Comparison of ENCODE assay signal across 1 cellular context in the genomic region with DNA sequence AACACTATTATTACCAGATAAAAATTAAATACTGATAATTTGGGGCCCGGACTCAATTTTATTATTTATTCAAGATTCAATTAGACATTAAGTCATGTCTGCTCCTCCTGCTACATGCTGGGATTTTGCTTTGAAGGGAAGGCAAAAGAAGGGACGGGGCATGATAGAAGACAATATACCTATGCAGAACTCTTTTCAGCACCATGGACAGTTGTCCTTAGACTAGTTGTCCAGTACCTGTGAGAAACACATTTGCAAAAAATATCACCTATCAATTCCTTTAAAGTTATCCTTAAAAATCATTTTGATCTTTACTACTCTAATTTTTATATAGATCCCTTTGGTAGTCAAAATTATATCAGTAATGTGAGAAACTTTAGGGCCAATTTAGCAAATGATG.
TF ChIP-seq lines count a peak whose summit lies in the region.

No MANE protein-coding gene starts in this region.

TF ChIP-seq in GM12878, 131 proteins besides CTCF, POLR2A, EP300 and RAD21:
- TF ChIP-seq, protein P1, sequence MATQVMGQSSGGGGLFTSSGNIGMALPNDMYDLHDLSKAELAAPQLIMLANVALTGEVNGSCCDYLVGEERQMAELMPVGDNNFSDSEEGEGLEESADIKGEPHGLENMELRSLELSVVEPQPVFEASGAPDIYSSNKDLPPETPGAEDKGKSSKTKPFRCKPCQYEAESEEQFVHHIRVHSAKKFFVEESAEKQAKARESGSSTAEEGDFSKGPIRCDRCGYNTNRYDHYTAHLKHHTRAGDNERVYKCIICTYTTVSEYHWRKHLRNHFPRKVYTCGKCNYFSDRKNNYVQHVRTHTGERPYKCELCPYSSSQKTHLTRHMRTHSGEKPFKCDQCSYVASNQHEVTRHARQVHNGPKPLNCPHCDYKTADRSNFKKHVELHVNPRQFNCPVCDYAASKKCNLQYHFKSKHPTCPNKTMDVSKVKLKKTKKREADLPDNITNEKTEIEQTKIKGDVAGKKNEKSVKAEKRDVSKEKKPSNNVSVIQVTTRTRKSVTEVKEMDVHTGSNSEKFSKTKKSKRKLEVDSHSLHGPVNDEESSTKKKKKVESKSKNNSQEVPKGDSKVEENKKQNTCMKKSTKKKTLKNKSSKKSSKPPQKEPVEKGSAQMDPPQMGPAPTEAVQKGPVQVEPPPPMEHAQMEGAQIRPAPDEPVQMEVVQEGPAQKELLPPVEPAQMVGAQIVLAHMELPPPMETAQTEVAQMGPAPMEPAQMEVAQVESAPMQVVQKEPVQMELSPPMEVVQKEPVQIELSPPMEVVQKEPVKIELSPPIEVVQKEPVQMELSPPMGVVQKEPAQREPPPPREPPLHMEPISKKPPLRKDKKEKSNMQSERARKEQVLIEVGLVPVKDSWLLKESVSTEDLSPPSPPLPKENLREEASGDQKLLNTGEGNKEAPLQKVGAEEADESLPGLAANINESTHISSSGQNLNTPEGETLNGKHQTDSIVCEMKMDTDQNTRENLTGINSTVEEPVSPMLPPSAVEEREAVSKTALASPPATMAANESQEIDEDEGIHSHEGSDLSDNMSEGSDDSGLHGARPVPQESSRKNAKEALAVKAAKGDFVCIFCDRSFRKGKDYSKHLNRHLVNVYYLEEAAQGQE (IDR thresholded peaks at IDR 0.05; ENCODE audit: low read depth, low read length) = peak; percentile 84
- TF ChIP-seq WRNIP1 (IDR thresholded peaks at IDR 0.05; ENCODE audit: borderline replicate concordance, low read depth, low read length) (no peak), BACH1 (IDR thresholded peaks at IDR 0.05; ENCODE audit: borderline replicate concordance) (no peak)
